11 cellular contexts compared by ENCODE assay signal in genomic region chr4:3791910-3792542, GRCh38. TPM values are rescaled to one million over a fixed set of nuclear protein-coding genes. Genes with fewer than 3 reads are reported as not detected.
A peak's percentile ranks its signal among the peaks of the same experiment; 100 is the strongest.
DNase-seq lines count a peak whose midpoint lies in the region; ATAC-seq and TF ChIP-seq lines count a peak whose summit lies in the region.
"Had no signal": no experiment of that assay in that cellular context is flagged by ENCODE, and none has a peak within 500 bp of the region (broad histone marks: within the 10 kb centered on the region; RNA-seq: fewer than 3 reads in every experiment).

No MANE protein-coding gene starts in this region.

- no peak overlapping the region for H3K4me3 Mint-ChIP-seq in stimulated activated effector memory CD8-positive, alpha-beta T cell treated with anti-CD3 and anti-CD28 coated beads, Interleukin-12 subunit alpha, Interleukin-12 subunit beta, amount 100 ng/mL, for 72 hours
- H3K4me3 Mint-ChIP-seq: IgD-negative memory B cell; naive thymus-derived CD8-positive, alpha-beta T cell had no signal

- no peaks in the 10 kb centered on the region for H3K27me3 ChIP-seq in PC-3 (ENCODE audit: low read length)

- H3K27ac Mint-ChIP-seq in stimulated activated effector memory CD8-positive, alpha-beta T cell treated with anti-CD3 and anti-CD28 coated beads, Interleukin-12 subunit alpha, Interleukin-12 subunit beta, amount 100 ng/mL, for 72 hours, result no peak overlapping the region
- H3K27ac Mint-ChIP-seq: IgD-negative memory B cell; naive thymus-derived CD8-positive, alpha-beta T cell had no signal

- no peak for ATAC-seq in PC-3
- ATAC-seq in sciatic nerve, result peak; percentile 13
- no peak for ATAC-seq in GM18858 (IDR thresholded peaks at IDR 0.05; ENCODE audit: unreplicated experiment)
- ATAC-seq in GM21447 (IDR thresholded peaks at IDR 0.05; ENCODE audit: unreplicated experiment), result no peak
- ATAC-seq in stimulated activated effector memory CD8-positive, alpha-beta T cell treated with anti-CD3 and anti-CD28 coated beads, Interleukin-12 subunit alpha, Interleukin-12 subunit beta, amount 100 ng/mL, for 72 hours, result no peak
- ATAC-seq: naive thymus-derived CD8-positive, alpha-beta T cell had no signal

- H4K20me1 ChIP-seq in PC-3 (ENCODE audit: low read length), result no peaks in the 10 kb centered on the region

- POLR2A ChIA-PET in HEK293 (lab: Yijun Ruan, JAX), result no interaction called here
- POLR2A ChIA-PET in PC-3 (lab: Charles Lee; ENCODE audit: unreplicated experiment), result no interaction called here

- H3K27ac ChIP-seq in HEK293 (ENCODE audit: extremely low read depth, low read depth, low read length) (no peak overlapping the region), PC-3 (ENCODE audit: low read length) (no peak overlapping the region)

- peaks cover 17% of the 10 kb centered on the region for H3K9me3 Mint-ChIP-seq in stimulated activated effector memory CD8-positive, alpha-beta T cell treated with anti-CD3 and anti-CD28 coated beads, Interleukin-12 subunit alpha, Interleukin-12 subunit beta, amount 100 ng/mL, for 72 hours

- H3K9me2 ChIP-seq in PC-3 (replicated peaks; ENCODE audit: low read length), result no peaks in the 10 kb centered on the region

- TF ChIP-seq CTCF in HEK293 (tag by site-specific recombination; IDR thresholded peaks at IDR 0.05), result no peak
- TF ChIP-seq CTCF in PC-3 (conservative IDR thresholded peaks at IDR 0.05; ENCODE audit: low read depth, low read length), result no peak

- H3K4me1 ChIP-seq in HEK293 (ENCODE audit: control insufficient read depth, insufficient read depth, low read length) (no peaks in the 10 kb centered on the region), PC-3 (ENCODE audit: insufficient read depth, low read length) (no peaks in the 10 kb centered on the region)

- H3F3A ChIP-seq in PC-3 (ENCODE audit: low read length, unreplicated experiment), result no peaks in the 10 kb centered on the region

- CTCF ChIA-PET in HEK293 (lab: Yijun Ruan, JAX), result interaction anchor here (0.6 to 1.5 kb wide), 4 partner anchors 8 to 254 kb away, joined by 3 to 4 read pairs (median 4); no protein-coding TSS in a partner anchor
- CTCF ChIA-PET in PC-3 (lab: Charles Lee), result no interaction called here

- no peak overlapping the region for H3K9ac ChIP-seq in PC-3 (ENCODE audit: low read length)

- H3K9me3 ChIP-seq in HEK293 (ENCODE audit: control insufficient read depth, insufficient read depth, low read depth, low read length), result no peaks in the 10 kb centered on the region
- 0 out of 2 replicates have a peak, but pooled peaks cover 3% of the 10 kb centered on the region for H3K9me3 ChIP-seq in PC-3 (ENCODE audit: low read length)

- no peak overlapping the region for H3K4me2 ChIP-seq in PC-3 (ENCODE audit: low read length)

- BruUV-seq in PC-3 (replicated peaks; lab: Mats Ljungman, UMichigan), result no TSS peak

- no peak overlapping the region for H3K4me3 ChIP-seq in HEK293 (ENCODE audit: low read depth, low read length)
- no peak overlapping the region for H3K4me3 ChIP-seq in PC-3 (ENCODE audit: low read length)

- no peaks in the 10 kb centered on the region for H3K36me3 Mint-ChIP-seq in stimulated activated effector memory CD8-positive, alpha-beta T cell treated with anti-CD3 and anti-CD28 coated beads, Interleukin-12 subunit alpha, Interleukin-12 subunit beta, amount 100 ng/mL, for 72 hours
- H3K36me3 Mint-ChIP-seq: IgD-negative memory B cell had no signal

- intact Hi-C loops in PC-3 (cut with micrococcal nuclease), result no loop called here
- intact Hi-C loops in sciatic nerve (cut with DNase I), result no loop called here

- H2AFZ ChIP-seq in PC-3 (ENCODE audit: low read length), result no peak overlapping the region

- H3K4me1 Mint-ChIP-seq in stimulated activated effector memory CD8-positive, alpha-beta T cell treated with anti-CD3 and anti-CD28 coated beads, Interleukin-12 subunit alpha, Interleukin-12 subunit beta, amount 100 ng/mL, for 72 hours, result no peaks in the 10 kb centered on the region
- H3K4me1 Mint-ChIP-seq: IgD-negative memory B cell; naive thymus-derived CD8-positive, alpha-beta T cell had no signal

- DNase-seq in PC-3 (peak; percentile 45), germinal center (ENCODE audit: low spot score) (peak; percentile 25), sciatic nerve (ENCODE audit: low spot score) (no peak)
- DNase-seq in stimulated activated effector memory CD8-positive, alpha-beta T cell treated with anti-CD3 and anti-CD28 coated beads, Interleukin-12 subunit alpha, Interleukin-12 subunit beta, amount 100 ng/mL, for 72 hours (ENCODE audit: low spot score in 2 of 2), result no peak
- DNase-seq: effector CD8-positive, alpha-beta T cell had no signal

- H3K36me3 ChIP-seq in HEK293 (ENCODE audit: control insufficient read depth in 2 of 2, insufficient read depth in 1 of 2, low read length in 2 of 2), result no peaks in the 10 kb centered on the region
- H3K36me3 ChIP-seq in PC-3 (ENCODE audit: low read depth, low read length), result no peaks in the 10 kb centered on the region

- H3K79me2 ChIP-seq in PC-3 (ENCODE audit: low read length), result no peaks in the 10 kb centered on the region

TF ChIP-seq in HEK293, 187 proteins besides CTCF, POLR2A, EP300 and RAD21 (continues in another document):
- TF ChIP-seq ZNF510 (tag by site-specific recombination; IDR thresholded peaks at IDR 0.05; ENCODE audit: insufficient replicate concordance) (no peak), PBX3 (CRISPR knock-in tag; IDR thresholded peaks at IDR 0.05) (peak; percentile 32; the same call in 1 of the 2 replicates), KLF10 (tag by site-specific recombination; IDR thresholded peaks at IDR 0.05) (no peak), HOXD13 (CRISPR knock-in tag; IDR thresholded peaks at IDR 0.05; ENCODE audit: borderline replicate concordance) (no peak), ZNF621 (tag by site-specific recombination; IDR thresholded peaks at IDR 0.05) (no peak), ZNF585B (tag by site-specific recombination; IDR thresholded peaks at IDR 0.05) (no peak), KLF16 (tag by site-specific recombination; IDR thresholded peaks at IDR 0.05) (no peak), BCL6B (tag by site-specific recombination; IDR thresholded peaks at IDR 0.05) (no peak), MYNN (tag by site-specific recombination; IDR thresholded peaks at IDR 0.05; ENCODE audit: borderline replicate concordance) (no peak), ZNF473 (tag by site-specific recombination; IDR thresholded peaks at IDR 0.05) (no peak), ZFP37 (tag by site-specific recombination; IDR thresholded peaks at IDR 0.05) (no peak), GLIS2 (tag by site-specific recombination; IDR thresholded peaks at IDR 0.05) (no peak)
- TF ChIP-seq, protein P1, sequence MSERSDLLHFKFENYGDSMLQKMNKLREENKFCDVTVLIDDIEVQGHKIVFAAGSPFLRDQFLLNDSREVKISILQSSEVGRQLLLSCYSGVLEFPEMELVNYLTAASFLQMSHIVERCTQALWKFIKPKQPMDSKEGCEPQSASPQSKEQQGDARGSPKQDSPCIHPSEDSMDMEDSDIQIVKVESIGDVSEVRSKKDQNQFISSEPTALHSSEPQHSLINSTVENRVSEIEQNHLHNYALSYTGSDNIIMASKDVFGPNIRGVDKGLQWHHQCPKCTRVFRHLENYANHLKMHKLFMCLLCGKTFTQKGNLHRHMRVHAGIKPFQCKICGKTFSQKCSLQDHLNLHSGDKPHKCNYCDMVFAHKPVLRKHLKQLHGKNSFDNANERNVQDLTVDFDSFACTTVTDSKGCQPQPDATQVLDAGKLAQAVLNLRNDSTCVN (tag by site-specific recombination; optimal IDR thresholded peaks at IDR 0.05), result no peak
- TF ChIP-seq, protein P2, sequence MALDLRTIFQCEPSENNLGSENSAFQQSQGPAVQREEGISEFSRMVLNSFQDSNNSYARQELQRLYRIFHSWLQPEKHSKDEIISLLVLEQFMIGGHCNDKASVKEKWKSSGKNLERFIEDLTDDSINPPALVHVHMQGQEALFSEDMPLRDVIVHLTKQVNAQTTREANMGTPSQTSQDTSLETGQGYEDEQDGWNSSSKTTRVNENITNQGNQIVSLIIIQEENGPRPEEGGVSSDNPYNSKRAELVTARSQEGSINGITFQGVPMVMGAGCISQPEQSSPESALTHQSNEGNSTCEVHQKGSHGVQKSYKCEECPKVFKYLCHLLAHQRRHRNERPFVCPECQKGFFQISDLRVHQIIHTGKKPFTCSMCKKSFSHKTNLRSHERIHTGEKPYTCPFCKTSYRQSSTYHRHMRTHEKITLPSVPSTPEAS (tag by site-specific recombination; IDR thresholded peaks at IDR 0.05), result no peak

RNA-seq across cellular contexts. Expression of gene ADRA2C, which starts 25.8 kb away (rescaled TPM):
- total RNA-seq in PC-3 (2014; rRNA removed) (0.52 TPM in 1 of 2 replicates, not detected in the other), sciatic nerve (4.8 TPM)
- total RNA-seq: naive thymus-derived CD8-positive, alpha-beta T cell; T-helper 2 cell treated with Interferon-gamma antibody and Interleukin-4, amounts not matched to agents 100 ng/mL and 5 ng/mL, for 36 hours had no signal

Comparison
In these comparisons a context has a peak if more than half of its experiments do, and no peak if none do; other contexts are left out.
1. DNase-seq: peak in PC-3 (single experiment) and germinal center (single experiment); none in sciatic nerve (single experiment) and stimulated activated effector memory CD8-positive, alpha-beta T cell treated with anti-CD3 and anti-CD28 coated beads, Interleukin-12 subunit alpha, Interleukin-12 subunit beta, amount 100 ng/mL, for 72 hours (0 of 2).